ENCODE assay signal across 2 cellular contexts in the genomic region with DNA sequence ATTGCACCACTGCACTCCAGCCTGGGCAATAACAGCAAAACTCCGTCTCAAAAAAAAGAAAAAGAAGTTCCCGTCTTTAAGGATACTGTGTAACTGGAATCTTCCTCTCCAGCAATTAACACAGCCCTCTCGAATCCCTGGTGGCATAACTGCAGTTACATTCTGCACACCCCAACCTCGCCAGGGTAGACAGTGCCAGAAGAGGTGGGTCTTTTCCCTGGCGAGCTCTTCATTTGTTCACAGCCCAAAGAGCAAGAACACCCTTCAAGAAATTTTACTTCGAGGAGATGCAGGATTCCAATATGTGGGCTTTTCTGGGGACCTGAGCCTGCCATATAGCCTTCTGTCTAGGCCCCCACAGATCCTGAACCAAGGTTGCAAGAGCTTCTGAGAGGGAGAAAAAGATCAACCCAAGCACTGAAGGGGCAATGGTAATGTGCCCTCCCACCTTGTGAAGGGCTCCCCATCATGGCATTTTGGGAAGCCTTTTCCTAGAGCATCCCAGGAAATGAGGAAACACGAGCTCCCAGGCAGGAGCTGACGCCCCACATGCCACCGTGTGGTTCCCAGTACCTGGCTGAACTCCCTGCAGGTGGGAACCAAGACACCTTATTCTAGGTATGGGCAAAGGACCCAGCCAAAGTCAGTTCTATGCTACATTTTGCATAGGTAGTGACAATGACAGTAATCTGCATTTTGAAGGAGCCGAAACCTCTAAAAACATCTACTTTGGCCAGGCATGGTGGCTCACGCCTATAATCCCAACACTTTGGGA.
TF ChIP-seq lines count a peak whose summit lies in the region.

No MANE protein-coding gene starts in this region.

TF ChIP-seq in liver, 16 proteins besides CTCF, POLR2A, EP300 and RAD21:
- TF ChIP-seq FOXA2 (IDR thresholded peaks at IDR 0.05) (no peak), EGR1 (IDR thresholded peaks at IDR 0.05; ENCODE audit: low read depth in 2 of 2) (no peak), ATF3 (IDR thresholded peaks at IDR 0.05) (no peak), RXRA (IDR thresholded peaks at IDR 0.05) (no peak), ZBTB33 (IDR thresholded peaks at IDR 0.05) (no peak), REST (IDR thresholded peaks at IDR 0.05) (no peak), NR2F2 (IDR thresholded peaks at IDR 0.05) (no peak), GABPA (IDR thresholded peaks at IDR 0.05 in 1 of 2, conservative IDR thresholded peaks at IDR 0.05 in 1 of 2) (no peak), HNF4G (IDR thresholded peaks at IDR 0.05) (no peak), FOXA1 (IDR thresholded peaks at IDR 0.05) (no peak)
- TF ChIP-seq, protein P1, sequence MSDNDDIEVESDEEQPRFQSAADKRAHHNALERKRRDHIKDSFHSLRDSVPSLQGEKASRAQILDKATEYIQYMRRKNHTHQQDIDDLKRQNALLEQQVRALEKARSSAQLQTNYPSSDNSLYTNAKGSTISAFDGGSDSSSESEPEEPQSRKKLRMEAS (IDR thresholded peaks at IDR 0.05) = no peak

TF ChIP-seq in HepG2, 621 proteins besides CTCF, POLR2A, EP300 and RAD21:
- TF ChIP-seq ZNF251 (CRISPR knock-in tag; IDR thresholded peaks at IDR 0.05) = no peak
- no peak for TF ChIP-seq MEIS2 (CRISPR knock-in tag; IDR thresholded peaks at IDR 0.05)
